In genomic region chr17:31559647-31560501, GRCh38 we compare ENCODE assay signal across 9 cellular contexts.
DNase-seq lines count a peak whose midpoint lies in the region; ATAC-seq and TF ChIP-seq lines count a peak whose summit lies in the region.
"Had no signal": no experiment of that assay in that cellular context is flagged by ENCODE, and none has a peak within 500 bp of the region (broad histone marks: within the 10 kb centered on the region; RNA-seq: fewer than 3 reads in every experiment).

No MANE protein-coding gene starts in this region.

- DNase-seq in activated T-cell treated with anti-CD3 and anti-CD28 coated beads, Interleukin-2, amount 50 U/mL, for 4 hours, result no peak
- DNase-seq in activated T-cell treated with anti-CD3 and anti-CD28 coated beads, Interleukin-2, amount 50 U/mL, for 48 hours, result no peak
- no peak for DNase-seq in choroid plexus epithelial cell (ENCODE audit: low read depth)
- peak; percentile 69 for DNase-seq in mesenchymal stem cell
- no peak for DNase-seq in upper lobe of right lung
- DNase-seq in NCI-H82 (lab: John Stamatoyannopoulos, UW), result no peak
- no peak for DNase-seq in activated CD4-positive, CD25-positive, alpha-beta regulatory T cell (lab: John Stamatoyannopoulos, UW)
- no peak for DNase-seq in globus pallidus (ENCODE audit: low spot score)
- DNase-seq: DMS79 treated with DMSO at 0.1 percent for 48 hours had no signal

- H3K27me3 Mint-ChIP-seq in activated T-cell treated with anti-CD3 and anti-CD28 coated beads, Interleukin-2, amount 50 U/mL, for 4 hours (ENCODE audit: low read depth), result peaks cover 8% of the 10 kb centered on the region

- no peaks in the 10 kb centered on the region for H3K79me1 ChIP-seq in mesenchymal stem cell (replicated peaks; ENCODE audit: low read length, poor library complexity, severe bottlenecking)

- H3K4me1 ChIP-seq in mesenchymal stem cell (ENCODE audit: control insufficient read depth, insufficient read depth, low read depth, low read length) (peaks cover 23% of the 10 kb centered on the region), upper lobe of right lung (peaks cover 35% of the 10 kb centered on the region)

- peaks cover 21% of the 10 kb centered on the region for H3K4me1 Mint-ChIP-seq in activated T-cell treated with anti-CD3 and anti-CD28 coated beads, Interleukin-2, amount 50 U/mL, for 4 hours (ENCODE audit: low read depth)

- H3K4me3 ChIP-seq in choroid plexus epithelial cell (ENCODE audit: low read depth, low read length) (peak overlapping the region; percentile 70), mesenchymal stem cell (ENCODE audit: insufficient read depth in 1 of 2, low read depth in 1 of 2, low read length in 2 of 2) (peak overlapping the region; percentile 82 to 90), upper lobe of right lung (peak overlapping the region; percentile 67)

- peak overlapping the region; percentile 37 to 85 for H3K23ac ChIP-seq in mesenchymal stem cell (ENCODE audit: low read length in 2 of 2)

- H3K36me3 Mint-ChIP-seq in activated T-cell treated with anti-CD3 and anti-CD28 coated beads, Interleukin-2, amount 50 U/mL, for 4 hours (ENCODE audit: insufficient read depth), result no peaks in the 10 kb centered on the region

- peak overlapping the region; percentile 99 for H3K27ac ChIP-seq in mesenchymal stem cell (ENCODE audit: low read length, poor library complexity, severe bottlenecking)
- peak overlapping the region; percentile 82 for H3K27ac ChIP-seq in upper lobe of right lung

- peak overlapping the region; percentile 46 to 72 for H2BK12ac ChIP-seq in mesenchymal stem cell (ENCODE audit: low read length in 2 of 2)

- no peak overlapping the region for H2AFZ ChIP-seq in mesenchymal stem cell (ENCODE audit: low read depth, low read length)

- peak overlapping the region; percentile 62 for H3K4me3 Mint-ChIP-seq in activated T-cell treated with anti-CD3 and anti-CD28 coated beads, Interleukin-2, amount 50 U/mL, for 4 hours

- intact Hi-C loops in upper lobe of right lung (cut with DNase I), result loop anchor here (5.0 kb wide), 1 partner anchor 282 kb away; no protein-coding TSS in a partner anchor

- H2BK15ac ChIP-seq in mesenchymal stem cell (ENCODE audit: low read depth, poor library complexity, severe bottlenecking), result peak overlapping the region; percentile 98

- H3K14ac ChIP-seq in mesenchymal stem cell (ENCODE audit: low read length in 2 of 2), result peak overlapping the region in 1 of 2 experiments; percentile 85

- WGBS in mesenchymal stem cell, result 12% methylated on average over 65 of the region's 82 CpGs

- peaks cover 8 to 21% of the 10 kb centered on the region in 2 experiments for H3K36me3 ChIP-seq in mesenchymal stem cell (ENCODE audit: control insufficient read depth in 1 of 2, insufficient read depth in 2 of 2, low read depth in 1 of 2, low read length in 2 of 2)
- H3K36me3 ChIP-seq in upper lobe of right lung, result no peaks in the 10 kb centered on the region

- H3K4me2 ChIP-seq in mesenchymal stem cell (ENCODE audit: low read length, poor library complexity, severe bottlenecking), result peak overlapping the region; percentile 87

- no peak for TF ChIP-seq CTCF in choroid plexus epithelial cell (conservative IDR thresholded peaks at IDR 0.05; ENCODE audit: low read depth, low read length)
- no peak for TF ChIP-seq CTCF in upper lobe of right lung (IDR thresholded peaks at IDR 0.05)

- no peaks in the 10 kb centered on the region for H3K27me3 ChIP-seq in mesenchymal stem cell (ENCODE audit: control insufficient read depth in 1 of 2, insufficient read depth in 1 of 2, low read length in 2 of 2)
- no peaks in the 10 kb centered on the region for H3K27me3 ChIP-seq in upper lobe of right lung

- H3K9me3 ChIP-seq in mesenchymal stem cell (ENCODE audit: control insufficient read depth, low read length) (no peaks in the 10 kb centered on the region), upper lobe of right lung (no peaks in the 10 kb centered on the region)

- no peak for ATAC-seq in activated T-cell treated with anti-CD3 and anti-CD28 coated beads, Interleukin-2, amount 50 U/mL, for 4 hours
- ATAC-seq in upper lobe of right lung, result peak; percentile 32

- no peaks in the 10 kb centered on the region for H3K9me3 Mint-ChIP-seq in activated T-cell treated with anti-CD3 and anti-CD28 coated beads, Interleukin-2, amount 50 U/mL, for 4 hours

- H2BK120ac ChIP-seq in mesenchymal stem cell (ENCODE audit: low read depth, low read length), result peak overlapping the region; percentile 95

- H2AK5ac ChIP-seq in mesenchymal stem cell (ENCODE audit: low read length, severe bottlenecking), result peak overlapping the region; percentile 26

- peak overlapping the region; percentile 94 to 96 for H3K4ac ChIP-seq in mesenchymal stem cell (ENCODE audit: low read depth in 1 of 2, low read length in 2 of 2)

- peak overlapping the region; percentile 98 for H3K9ac ChIP-seq in mesenchymal stem cell (ENCODE audit: low read length)

- peak overlapping the region; percentile 72 to 94 for H3K18ac ChIP-seq in mesenchymal stem cell (ENCODE audit: low read depth in 1 of 2, low read length in 2 of 2)

- peak overlapping the region; percentile 93 for H2BK5ac ChIP-seq in mesenchymal stem cell (ENCODE audit: low read depth, low read length, poor library complexity, severe bottlenecking)

- H4K91ac ChIP-seq in mesenchymal stem cell (ENCODE audit: low read length), result peak overlapping the region; percentile 92

- peak overlapping the region; percentile 97 for H4K8ac ChIP-seq in mesenchymal stem cell (ENCODE audit: low read length)
